8 cellular contexts compared by ENCODE assay signal in genomic region chr4:122732329-122733026, GRCh38. TPM values are rescaled to one million over a fixed set of nuclear protein-coding genes. Genes with fewer than 3 reads are reported as not detected.
DNase-seq lines count a peak whose midpoint lies in the region; ATAC-seq and TF ChIP-seq lines count a peak whose summit lies in the region.

Gene BBS12 (plus strand): TSS chr4:122732704. CDS start chr4:122741893, 9,189 bp downstream.

- peak; percentile 100 for ATAC-seq in HG02642 (IDR thresholded peaks at IDR 0.05; ENCODE audit: poor library complexity, unreplicated experiment)
- ATAC-seq in SK-N-SH treated with all-trans-retinoic acid at 6 μM for 48 hours: peak; percentile 98

- no peaks in the 10 kb centered on the region for H3K9me3 Mint-ChIP-seq in activated naive CD8-positive, alpha-beta T cell (ENCODE audit: low read depth)

- peak within 1 kb of the TSS; percentile 96 for H3K4me3 Mint-ChIP-seq in activated naive CD8-positive, alpha-beta T cell

- TF ChIP-seq CTCF in GM12864 (IDR thresholded peaks at IDR 0.05; ENCODE audit: low read depth, low read length, missing control alignments): peak; percentile 47

- DNase-seq in GM12864 (ENCODE audit: low read depth) (peak; percentile 98), NCI-H1092 treated with DMSO at 0.1 percent for 48 hours (lab: John Stamatoyannopoulos, UW) (peak; percentile 99), glomerular visceral epithelial cell (ENCODE audit: extremely low spot score) (peak; percentile 100), occipital lobe (lab: John Stamatoyannopoulos, UW) (peak; percentile 98)

- H3K4me1 Mint-ChIP-seq in activated naive CD8-positive, alpha-beta T cell (ENCODE audit: low read depth): peaks cover 23% of the 10 kb centered on the region

- H3K4me3 ChIP-seq in GM12864 (ENCODE audit: low read depth, low read length): peak within 1 kb of the TSS; percentile 88

- peak within 1 kb of the TSS; percentile 63 for H3K27ac ChIP-seq in temporal lobe (ENCODE audit: low read depth, low read length)

- no peaks in the 10 kb centered on the region for H3K27me3 Mint-ChIP-seq in activated naive CD8-positive, alpha-beta T cell

- H3K27ac Mint-ChIP-seq in activated naive CD8-positive, alpha-beta T cell: peak within 1 kb of the TSS; percentile 91

- H3K36me3 Mint-ChIP-seq in activated naive CD8-positive, alpha-beta T cell: peaks cover 8% of the 10 kb centered on the region

TF ChIP-seq in SK-N-SH treated with all-trans-retinoic acid at 6 μM for 48 hours, 23 proteins besides CTCF, POLR2A, EP300 and RAD21:
- TF ChIP-seq TOX (CRISPR knock-in tag; IDR thresholded peaks at IDR 0.05; ENCODE audit: borderline replicate concordance): no peak
- no peak for TF ChIP-seq OSR1 (CRISPR knock-in tag; IDR thresholded peaks at IDR 0.05)
- no peak for TF ChIP-seq CREB5 (CRISPR knock-in tag; IDR thresholded peaks at IDR 0.05; ENCODE audit: low read depth)
- no peak for TF ChIP-seq SNAI2 (CRISPR knock-in tag; IDR thresholded peaks at IDR 0.05)
- TF ChIP-seq TCF4 (CRISPR knock-in tag; IDR thresholded peaks at IDR 0.05; ENCODE audit: borderline replicate concordance): no peak
- TF ChIP-seq BACH2 (CRISPR knock-in tag; IDR thresholded peaks at IDR 0.05; ENCODE audit: borderline replicate concordance): no peak
- TF ChIP-seq RARB (CRISPR knock-in tag; IDR thresholded peaks at IDR 0.05): no peak
- no peak for TF ChIP-seq ZNF565 (CRISPR knock-in tag; conservative IDR thresholded peaks at IDR 0.05; ENCODE audit: low read depth)
- no peak for TF ChIP-seq ZNF70 (CRISPR knock-in tag; IDR thresholded peaks at IDR 0.05)
- no peak for TF ChIP-seq TSHZ2 (CRISPR knock-in tag; IDR thresholded peaks at IDR 0.05)
- TF ChIP-seq PATZ1 (CRISPR knock-in tag; IDR thresholded peaks at IDR 0.05; ENCODE audit: borderline replicate concordance): no peak
- TF ChIP-seq POU6F1 (CRISPR knock-in tag; IDR thresholded peaks at IDR 0.05; ENCODE audit: borderline replicate concordance, low read depth): no peak
- no peak for TF ChIP-seq CSRNP3 (CRISPR knock-in tag; IDR thresholded peaks at IDR 0.05)
- no peak for TF ChIP-seq CSDC2 (CRISPR knock-in tag; IDR thresholded peaks at IDR 0.05)
- TF ChIP-seq ZFP3 (CRISPR knock-in tag; IDR thresholded peaks at IDR 0.05): no peak
- no peak for TF ChIP-seq ESRRG (CRISPR knock-in tag; IDR thresholded peaks at IDR 0.05)
- no peak for TF ChIP-seq ISL1 (CRISPR knock-in tag; IDR thresholded peaks at IDR 0.05)
- no peak for TF ChIP-seq ZFP30 (CRISPR knock-in tag; IDR thresholded peaks at IDR 0.05)

RNA-seq across cellular contexts. Expression of gene BBS12, which starts in this region (rescaled TPM):
- total RNA-seq in occipital lobe (19.5 TPM), temporal lobe (7.4 TPM)

Comparison
In these comparisons a context has a peak if more than half of its experiments do, and no peak if none do; other contexts are left out.
1. Peak in every context shown above with its lines: DNase-seq, ATAC-seq, H3K4me3 ChIP-seq and H3K27ac ChIP-seq.